In the genomic region with DNA sequence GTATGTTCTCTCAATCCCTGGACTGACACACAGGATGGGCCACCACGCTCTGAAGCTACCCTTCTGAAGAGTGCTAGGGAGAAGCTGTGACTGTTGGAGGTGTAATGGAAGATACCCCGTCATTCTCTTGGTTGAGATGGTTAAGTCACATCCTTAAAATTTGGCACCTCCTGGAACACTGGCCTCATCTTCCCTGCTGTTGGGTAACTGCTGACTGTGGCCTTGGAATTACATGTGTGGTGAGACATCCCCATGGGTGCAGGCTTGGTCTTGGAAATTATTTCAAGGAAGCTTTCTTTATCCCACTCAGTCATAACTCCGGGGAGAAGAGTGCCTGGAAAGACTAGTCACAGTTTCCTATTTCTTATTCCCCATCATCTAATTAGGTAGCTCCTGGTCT, we compare ENCODE assay signal across 25 cellular contexts.
"Had no signal": no experiment of that assay in that cellular context is flagged by ENCODE, and none has a peak within 500 bp of the region (broad histone marks: within the 10 kb centered on the region; RNA-seq: fewer than 3 reads in every experiment).

No MANE protein-coding gene starts in this region.

- H3K79me2 ChIP-seq: hepatocyte had no signal

- H3K4me2 ChIP-seq: hepatocyte had no signal

- H3K36me3 Mint-ChIP-seq: stimulated activated naive B cell treated with anti-CD40 and anti-IgM and Interleukin-4, amounts not matched to agents 10 μg/mL and 1 μg/mL and 100 μg/mL, for 72 hours had no signal

- H3K9me3 Mint-ChIP-seq: dendritic cell treated with granulocyte-macrophage colony-stimulating factor and Interleukin-4, amounts not matched to agents 40 ng/mL and 50 ng/mL, for 4 days; naive B cell; stimulated activated naive CD8-positive, alpha-beta T cell treated with anti-CD3 and anti-CD28 coated beads, Interleukin-15, amount 100 ng/mL, for 72 hours had no signal

- H3K4me1 ChIP-seq: foreskin keratinocyte, left ventricle myocardium inferior, psoas muscle had no signal

- H3K27me3 Mint-ChIP-seq: dendritic cell treated with granulocyte-macrophage colony-stimulating factor and Interleukin-4, amounts not matched to agents 40 ng/mL and 50 ng/mL, for 4 days; stimulated activated naive CD8-positive, alpha-beta T cell treated with anti-CD3 and anti-CD28 coated beads, Interleukin-15, amount 100 ng/mL, for 72 hours had no signal

- H3K4me1 Mint-ChIP-seq: naive B cell; stimulated activated naive B cell treated with anti-CD40 and anti-IgM and Interleukin-4, amounts not matched to agents 10 μg/mL and 1 μg/mL and 100 μg/mL, for 72 hours; stimulated activated naive CD8-positive, alpha-beta T cell treated with anti-CD3 and anti-CD28 coated beads, Interleukin-15, amount 100 ng/mL, for 72 hours had no signal

- H3K27me3 ChIP-seq: esophagus muscularis mucosa, hepatocyte, right lobe of liver, transverse colon had no signal

- H3K9me3 ChIP-seq: esophagus muscularis mucosa, left ventricle myocardium inferior, psoas muscle, right lobe of liver, thoracic aorta, transverse colon had no signal

- H3K36me3 ChIP-seq: esophagus muscularis mucosa, left ventricle myocardium inferior, right lobe of liver, thoracic aorta, transverse colon had no signal

- H3K4me3 ChIP-seq: esophagus muscularis mucosa, hepatocyte, left ventricle myocardium inferior, lung, psoas muscle, right lobe of liver, skin epidermis, thoracic aorta, transverse colon had no signal

- H3K27ac Mint-ChIP-seq: dendritic cell treated with granulocyte-macrophage colony-stimulating factor and Interleukin-4, amounts not matched to agents 40 ng/mL and 50 ng/mL, for 4 days; effector memory CD8-positive, alpha-beta T cell; nephron; stimulated activated naive B cell treated with anti-CD40 and anti-IgM and Interleukin-4, amounts not matched to agents 10 μg/mL and 1 μg/mL and 100 μg/mL, for 72 hours; stimulated activated naive CD8-positive, alpha-beta T cell treated with anti-CD3 and anti-CD28 coated beads, Interleukin-15, amount 100 ng/mL, for 72 hours had no signal

- DNase-seq: effector memory CD8-positive, alpha-beta T cell; foreskin keratinocyte; head of caudate nucleus; kidney; left cardiac atrium; left ventricle myocardium inferior; mesendoderm; naive B cell; retina; right lobe of liver; stimulated activated CD4-positive, alpha-beta T cell treated with anti-CD3 and anti-CD28 coated beads, Interleukin-2, amount 100 ng/mL, for 24 hours; stimulated activated CD4-positive, alpha-beta T cell treated with anti-CD3 and anti-CD28 coated beads, Interleukin-4, amount 100 ng/mL, for 4 hours; stimulated activated naive B cell treated with anti-CD40 and anti-IgM and Interleukin-4, amounts not matched to agents 10 μg/mL and 1 μg/mL and 100 μg/mL, for 72 hours; stimulated activated naive CD8-positive, alpha-beta T cell treated with anti-CD3 and anti-CD28 coated beads, Interleukin-15, amount 100 ng/mL, for 72 hours; substantia nigra; transverse colon had no signal

- H3K27ac ChIP-seq: epithelial cell of prostate, esophagus muscularis mucosa, foreskin keratinocyte, hepatocyte, left ventricle myocardium inferior, psoas muscle, right lobe of liver, skin epidermis, thoracic aorta, transverse colon had no signal

- H2AFZ ChIP-seq: hepatocyte had no signal

- ATAC-seq: effector memory CD8-positive, alpha-beta T cell; foreskin keratinocyte; left cardiac atrium; right lobe of liver; stimulated activated naive B cell treated with anti-CD40 and anti-IgM and Interleukin-4, amounts not matched to agents 10 μg/mL and 1 μg/mL and 100 μg/mL, for 72 hours; stimulated activated naive CD8-positive, alpha-beta T cell treated with anti-CD3 and anti-CD28 coated beads, Interleukin-15, amount 100 ng/mL, for 72 hours had no signal

- H3K4me3 Mint-ChIP-seq: dendritic cell treated with granulocyte-macrophage colony-stimulating factor and Interleukin-4, amounts not matched to agents 40 ng/mL and 50 ng/mL, for 4 days; effector memory CD8-positive, alpha-beta T cell; naive B cell; nephron; stimulated activated naive B cell treated with anti-CD40 and anti-IgM and Interleukin-4, amounts not matched to agents 10 μg/mL and 1 μg/mL and 100 μg/mL, for 72 hours; stimulated activated naive CD8-positive, alpha-beta T cell treated with anti-CD3 and anti-CD28 coated beads, Interleukin-15, amount 100 ng/mL, for 72 hours had no signal
